ENCODE assay signal across 12 cellular contexts in genomic region chr12:123118397-123118945, GRCh38. TPM values are rescaled to one million over a fixed set of nuclear protein-coding genes. Genes with fewer than 3 reads are reported as not detected.
DNase-seq lines count a peak whose midpoint lies in the region; ATAC-seq and TF ChIP-seq lines count a peak whose summit lies in the region.
"Had no signal": no experiment of that assay in that cellular context is flagged by ENCODE, and none has a peak within 500 bp of the region (broad histone marks: within the 10 kb centered on the region; RNA-seq: fewer than 3 reads in every experiment).

No MANE protein-coding gene starts in this region.

- no peaks in the 10 kb centered on the region for H3K36me3 Mint-ChIP-seq in CD4-positive, alpha-beta memory T cell
- H3K36me3 Mint-ChIP-seq in progenitor cell of endocrine pancreas (ENCODE audit: insufficient read depth), result no peaks in the 10 kb centered on the region
- H3K36me3 Mint-ChIP-seq: immature natural killer cell had no signal

- no peak for ATAC-seq in GM18517 (IDR thresholded peaks at IDR 0.05; ENCODE audit: unreplicated experiment)
- ATAC-seq: Panc1 had no signal

- H3K36me3 ChIP-seq in CD4-positive, alpha-beta memory T cell (ENCODE audit: insufficient read depth, low read length), result no peaks in the 10 kb centered on the region

- H3K4me3 Mint-ChIP-seq in CD4-positive, alpha-beta memory T cell, result no peak overlapping the region
- no peak overlapping the region for H3K4me3 Mint-ChIP-seq in progenitor cell of endocrine pancreas (ENCODE audit: low read depth)
- H3K4me3 Mint-ChIP-seq: activated naive CD8-positive, alpha-beta T cell treated with anti-CD3 and anti-CD28 coated beads, Interleukin-2, amount 10 ng/mL, durations not matched to agents 7 days and 5 days; immature natural killer cell had no signal

- POLR2A ChIA-PET in CD4-positive, alpha-beta memory T cell (lab: Charles Lee; ENCODE audit: partially characterized antibody), result interaction anchor here (0.7 to 3.3 kb wide), 3 partner anchors 11 to 43 kb away, joined by 4 to 15 read pairs (median 4); no protein-coding TSS in a partner anchor

- H3K27me3 Mint-ChIP-seq in CD4-positive, alpha-beta memory T cell, result no peaks in the 10 kb centered on the region
- peaks cover 11% of the 10 kb centered on the region for H3K27me3 Mint-ChIP-seq in progenitor cell of endocrine pancreas
- H3K27me3 Mint-ChIP-seq: activated naive CD8-positive, alpha-beta T cell treated with anti-CD3 and anti-CD28 coated beads, Interleukin-2, amount 10 ng/mL, durations not matched to agents 7 days and 5 days had no signal

- intact Hi-C loops in CD4-positive, alpha-beta memory T cell (cut with micrococcal nuclease), result no loop called here

- peaks cover 68% of the 10 kb centered on the region for H3K4me1 ChIP-seq in CD4-positive, alpha-beta memory T cell (ENCODE audit: insufficient read depth, low read length)

- H3K9me3 Mint-ChIP-seq in CD4-positive, alpha-beta memory T cell, result no peaks in the 10 kb centered on the region
- H3K9me3 Mint-ChIP-seq in progenitor cell of endocrine pancreas (ENCODE audit: low read depth), result no peaks in the 10 kb centered on the region
- H3K9me3 Mint-ChIP-seq: activated naive CD8-positive, alpha-beta T cell treated with anti-CD3 and anti-CD28 coated beads, Interleukin-2, amount 10 ng/mL, durations not matched to agents 7 days and 5 days; immature natural killer cell had no signal

- TF ChIP-seq CTCF in progenitor cell of endocrine pancreas (IDR thresholded peaks at IDR 0.05; ENCODE audit: unreplicated experiment), result no peak

- peak overlapping the region in 5 of 7 donors; percentile 11 to 86 (median 55) for H3K27ac Mint-ChIP-seq in CD4-positive, alpha-beta memory T cell
- H3K27ac Mint-ChIP-seq in progenitor cell of endocrine pancreas, result peak overlapping the region; percentile 53
- H3K27ac Mint-ChIP-seq: activated naive CD8-positive, alpha-beta T cell treated with anti-CD3 and anti-CD28 coated beads, Interleukin-2, amount 10 ng/mL, durations not matched to agents 7 days and 5 days had no signal

- no peaks in the 10 kb centered on the region for H3K27me3 ChIP-seq in CD4-positive, alpha-beta memory T cell (ENCODE audit: insufficient read depth, low read length)

- H3K27ac ChIP-seq in CD4-positive, alpha-beta memory T cell (ENCODE audit: low read depth, low read length), result no peak overlapping the region
- peak overlapping the region; percentile 52 for H3K27ac ChIP-seq in angular gyrus (ENCODE audit: low read depth, low read length)

- H3K4me1 Mint-ChIP-seq in CD4-positive, alpha-beta memory T cell, result peaks cover 30 to 63% (median 44%) of the 10 kb centered on the region in 4 donors
- H3K4me1 Mint-ChIP-seq in progenitor cell of endocrine pancreas (ENCODE audit: low read depth), result no peaks in the 10 kb centered on the region

- no peak overlapping the region for H3K4me3 ChIP-seq in CD4-positive, alpha-beta memory T cell (ENCODE audit: low read length in 2 of 2)

- no peak for DNase-seq in CD4-positive, alpha-beta memory T cell
- DNase-seq in NCI-H146 (lab: John Stamatoyannopoulos, UW), result peak; percentile 76
- no peak for DNase-seq in progenitor cell of endocrine pancreas (ENCODE audit: low spot score, unreplicated experiment)
- no peak for DNase-seq in HuH-7 (ENCODE audit: low spot score)
- no peak for DNase-seq in iPS-NIHi11 (ENCODE audit: low spot score)
- DNase-seq: activated naive CD8-positive, alpha-beta T cell treated with anti-CD3 and anti-CD28 coated beads, Interleukin-2, amount 10 ng/mL, durations not matched to agents 7 days and 5 days; COR-L47; immature natural killer cell; KG1 had no signal

- no peaks in the 10 kb centered on the region for H3K9me3 ChIP-seq in CD4-positive, alpha-beta memory T cell (ENCODE audit: control insufficient read depth in 1 of 2, low read length in 2 of 2)

- CTCF ChIA-PET in CD4-positive, alpha-beta memory T cell (lab: Charles Lee; ENCODE audit: partially characterized antibody), result interaction anchor here (0.7 to 1.7 kb wide), 4 partner anchors 11 to 62 kb away, joined by 4 to 5 read pairs (median 4); no protein-coding TSS in a partner anchor

RNA-seq across cellular contexts. Expression of gene PITPNM2, which starts 32.4 kb away (rescaled TPM):
- 10 to 100 TPM; 15.7 to 16.8 TPM for total RNA-seq in CD4-positive, alpha-beta memory T cell
- polyA plus RNA-seq in CD4-positive, alpha-beta memory T cell, result 1 to 10 TPM in 1 of 2 donors, under 1 TPM in 1; 0.77 to 3.3 TPM
- 2.1 and 2.6 TPM in 2 replicates for total RNA-seq in progenitor cell of endocrine pancreas
